Comparison of ENCODE assay signal across 17 cellular contexts in the genomic region with DNA sequence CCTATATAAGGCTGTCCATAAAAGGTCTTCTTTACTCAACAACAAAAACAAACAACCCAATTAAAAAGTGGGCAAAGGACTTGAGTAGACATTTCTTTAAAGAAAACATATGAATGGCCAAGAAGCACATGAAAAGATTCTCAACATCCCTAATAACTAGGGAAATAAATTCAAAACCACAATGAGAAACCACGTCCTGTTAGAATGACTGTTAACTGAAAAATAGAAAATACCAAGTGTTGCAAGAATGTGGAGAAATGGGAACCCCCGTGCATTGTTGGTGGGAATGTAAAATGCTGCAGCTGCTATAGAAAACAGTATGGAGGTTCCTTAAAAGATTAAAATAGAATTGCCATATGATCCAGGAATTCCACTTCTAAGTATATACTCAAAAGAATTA.
"Had no signal": no experiment of that assay in that cellular context is flagged by ENCODE, and none has a peak within 500 bp of the region (broad histone marks: within the 10 kb centered on the region; RNA-seq: fewer than 3 reads in every experiment).

No MANE protein-coding gene starts in this region.

- H3K9me3 Mint-ChIP-seq: T-helper 2 cell treated with Interferon-gamma antibody and Interleukin-4, amounts not matched to agents 5 μg/mL and 100 μg/mL, for 36 hours had no signal

- H3K27me3 Mint-ChIP-seq: activated CD4-positive, alpha-beta T cell treated with anti-CD3 and anti-CD28 coated beads, Interleukin-2, amount 10 ng/mL, durations not matched to agents 7 days and 5 days; activated naive CD8-positive, alpha-beta T cell; naive thymus-derived CD8-positive, alpha-beta T cell had no signal

- H3K4me3 Mint-ChIP-seq: activated CD4-positive, alpha-beta T cell treated with anti-CD3 and anti-CD28 coated beads, Interleukin-2, amount 10 ng/mL, durations not matched to agents 7 days and 5 days; activated naive CD8-positive, alpha-beta T cell; naive thymus-derived CD8-positive, alpha-beta T cell; T-helper 2 cell treated with Interferon-gamma antibody and Interleukin-4, amounts not matched to agents 5 μg/mL and 100 μg/mL, for 36 hours had no signal

- H3K4me3 ChIP-seq: heart right ventricle, left lung, tibial artery had no signal

- ATAC-seq: heart right ventricle; left lung; naive thymus-derived CD8-positive, alpha-beta T cell had no signal

- H3K27ac Mint-ChIP-seq: activated CD4-positive, alpha-beta T cell treated with anti-CD3 and anti-CD28 coated beads, Interleukin-2, amount 10 ng/mL, durations not matched to agents 7 days and 5 days; activated naive CD8-positive, alpha-beta T cell; naive thymus-derived CD8-positive, alpha-beta T cell; T-helper 2 cell treated with Interferon-gamma antibody and Interleukin-4, amounts not matched to agents 5 μg/mL and 100 μg/mL, for 36 hours had no signal

- H3K27me3 ChIP-seq: heart right ventricle, left lung, tibial artery had no signal

- H3K27ac ChIP-seq: epithelial cell of prostate, heart right ventricle, left lung, parathyroid adenoma, tibial artery had no signal

- DNase-seq: activated CD4-positive, alpha-beta T cell treated with anti-CD3 and anti-CD28 coated beads, Interleukin-2, amount 10 ng/mL, durations not matched to agents 7 days and 5 days; activated CD8-positive, alpha-beta memory T cell treated with anti-CD3 and anti-CD28 coated beads, Interleukin-2, amount 50 U/mL, for 48 hours; activated gamma-delta T cell treated with Interleukin-2 at 50 U/mL for 16 hours; amniotic stem cell; cerebellar nuclear complex; foreskin melanocyte; heart right ventricle; left lung; naive thymus-derived CD8-positive, alpha-beta T cell; stimulated activated CD4-positive, alpha-beta T cell treated with anti-CD3 and anti-CD28 coated beads, Interleukin-15, amount 100 ng/mL, for 24 hours; stimulated activated CD4-positive, alpha-beta T cell treated with anti-CD3 and anti-CD28 coated beads, Interleukin-4, amount 100 ng/mL, for 1 hour; stimulated activated naive CD4-positive, alpha-beta T cell; tibial artery had no signal

- H3K36me3 ChIP-seq: heart right ventricle, left lung had no signal
